ENCODE assay signal across 10 cellular contexts in the genomic region with DNA sequence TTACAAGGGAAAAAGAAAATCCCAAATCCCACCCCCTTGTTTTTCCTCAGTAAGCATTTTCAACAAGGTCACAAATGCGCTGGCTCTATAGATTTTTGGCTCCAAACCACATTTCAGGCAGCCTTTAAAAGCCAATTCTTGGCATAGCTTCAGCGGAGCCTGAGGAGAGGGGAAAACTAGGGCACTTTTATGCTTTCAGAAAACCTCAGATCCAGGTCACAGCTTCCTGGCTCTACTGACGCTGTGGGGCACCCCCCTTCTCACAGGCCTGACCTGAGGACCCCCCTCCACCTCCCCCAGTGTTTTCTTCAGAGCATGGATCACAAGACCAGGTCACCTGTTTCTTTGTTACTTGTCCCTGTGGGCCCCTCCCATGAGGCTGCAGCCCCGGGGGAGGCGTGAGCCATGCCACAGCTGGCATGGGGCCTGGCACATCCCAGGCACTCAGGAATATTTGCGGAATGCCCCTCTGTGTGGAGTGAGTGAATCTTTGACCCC. TPM values are rescaled to one million over a fixed set of nuclear protein-coding genes. Genes with fewer than 3 reads are reported as not detected.
DNase-seq lines count a peak whose midpoint lies in the region; ATAC-seq and TF ChIP-seq lines count a peak whose summit lies in the region.
"Had no signal": no experiment of that assay in that cellular context is flagged by ENCODE, and none has a peak within 500 bp of the region (broad histone marks: within the 10 kb centered on the region; RNA-seq: fewer than 3 reads in every experiment).

No MANE protein-coding gene starts in this region.

- H3K4me1 ChIP-seq in suprapubic skin, result peaks cover 34% of the 10 kb centered on the region

- H3K9me3 ChIP-seq in suprapubic skin, result no peaks in the 10 kb centered on the region

- WGBS in suprapubic skin, result 44% methylated on average over 6 of the region's 6 CpGs

- TF ChIP-seq POLR2A in suprapubic skin (IDR thresholded peaks at IDR 0.05), result no peak

- no peak for TF ChIP-seq EP300 in suprapubic skin (IDR thresholded peaks at IDR 0.05)

- peak overlapping the region; percentile 79 to 99 (median 98) for H3K27ac Mint-ChIP-seq in brain

- no peak for TF ChIP-seq CTCF in brain (conservative IDR thresholded peaks at IDR 0.05)
- no peak for TF ChIP-seq CTCF in suprapubic skin (IDR thresholded peaks at IDR 0.05)

- H3K9me3 Mint-ChIP-seq in brain, result peaks cover 0 to 9% (median 6%) of the 10 kb centered on the region in 5 experiments

- peaks cover 4% of the 10 kb centered on the region for H3K27me3 Mint-ChIP-seq in brain

- peak overlapping the region; percentile 70 for H3K27ac ChIP-seq in suprapubic skin

- no peaks in the 10 kb centered on the region for H3K36me3 ChIP-seq in suprapubic skin

- DNase-seq in LHCN-M2 (ENCODE audit: low read depth), result peak; percentile 70
- DNase-seq in kidney glomerular epithelial cell (lab: John Stamatoyannopoulos, UW), result peak; percentile 33
- DNase-seq in suprapubic skin (ENCODE audit: low spot score in 2 of 2), result no peak
- DNase-seq in COR-L47 (lab: John Stamatoyannopoulos, UW), result no peak
- DNase-seq in NCI-H345 treated with DMSO at 0.1 percent for 48 hours (lab: John Stamatoyannopoulos, UW; ENCODE audit: unreplicated experiment), result no peak
- DNase-seq in NCI-H187 (lab: John Stamatoyannopoulos, UW), result no peak
- DNase-seq: activated CD4-positive, alpha-beta T cell treated with anti-CD3 and anti-CD28 coated beads, Interleukin-2, amount 50 U/mL, for 1 hour; NCI-H1436 had no signal

- peak overlapping the region in 4 of 5 experiments; percentile 48 to 74 (median 70) for H3K4me3 Mint-ChIP-seq in brain

- H3K4me3 ChIP-seq in suprapubic skin, result peak overlapping the region; percentile 2

- H3K27me3 ChIP-seq in suprapubic skin, result no peaks in the 10 kb centered on the region

- H3K36me3 Mint-ChIP-seq in brain, result peaks cover 25% of the 10 kb centered on the region

- no peak for ATAC-seq in HG03280 (IDR thresholded peaks at IDR 0.05; ENCODE audit: unreplicated experiment)

- peaks cover 74% of the 10 kb centered on the region for H3K4me1 Mint-ChIP-seq in brain

RNA-seq across cellular contexts. Expression of a gene that starts 30.1 kb away (rescaled TPM):
- total RNA-seq in LHCN-M2 (2014; rRNA removed) (84.4 and 129 TPM in 2 replicates), suprapubic skin (10 to 100 TPM; 30.1 to 58.7 (median 42.6) TPM)
- polyA plus RNA-seq in LHCN-M2 (2012), result 254 TPM
- 231 TPM for polyA plus RNA-seq in brain (ENCODE audit: insufficient read depth, low read depth, low replicate concordance)

Comparison
In these comparisons a context has a peak if more than half of its experiments do, and no peak if none do; other contexts are left out.
1. DNase-seq: peak in LHCN-M2 (single experiment) and kidney glomerular epithelial cell (single experiment); none in suprapubic skin (0 of 2), COR-L47 (single experiment), NCI-H345 treated with DMSO at 0.1 percent for 48 hours (single experiment) and NCI-H187 (0 of 2).